ENCODE assay signal across 16 cellular contexts in genomic region chr2:24815171-24815570, GRCh38. TPM values are rescaled to one million over a fixed set of nuclear protein-coding genes. Genes with fewer than 3 reads are reported as not detected.
DNase-seq lines count a peak whose midpoint lies in the region; ATAC-seq and TF ChIP-seq lines count a peak whose summit lies in the region.
"Had no signal": no experiment of that assay in that cellular context is flagged by ENCODE, and none has a peak within 500 bp of the region (broad histone marks: within the 10 kb centered on the region; RNA-seq: fewer than 3 reads in every experiment).

No MANE protein-coding gene starts in this region.

- H3K9me3 ChIP-seq in IMR-90 (ENCODE audit: control insufficient read depth, insufficient read depth, low read length) (no peaks in the 10 kb centered on the region), spleen (no peaks in the 10 kb centered on the region)

- peaks cover 10% of the 10 kb centered on the region for H3K4me1 Mint-ChIP-seq in activated CD8-positive, alpha-beta memory T cell treated with anti-CD3 and anti-CD28 coated beads, Interleukin-2, amount 10 ng/mL, durations not matched to agents 7 days and 5 days
- peaks cover 20 to 24% of the 10 kb centered on the region in 2 donors for H3K4me1 Mint-ChIP-seq in natural killer cell

- no peak overlapping the region for H3K14ac ChIP-seq in IMR-90 (replicated peaks; ENCODE audit: low read depth, low read length)

- no peak overlapping the region for H3K4me3 Mint-ChIP-seq in activated CD8-positive, alpha-beta memory T cell treated with anti-CD3 and anti-CD28 coated beads, Interleukin-2, amount 10 ng/mL, durations not matched to agents 7 days and 5 days
- H3K4me3 Mint-ChIP-seq in natural killer cell, result no peak overlapping the region
- H3K4me3 Mint-ChIP-seq: CD4-positive, alpha-beta T cell had no signal

- TF ChIP-seq CTCF in IMR-90 (conservative IDR thresholded peaks at IDR 0.05; ENCODE audit: low read depth, low read length) (no peak), natural killer cell (IDR thresholded peaks at IDR 0.05) (no peak), spleen (IDR thresholded peaks at IDR 0.05 in 8 of 11, conservative IDR thresholded peaks at IDR 0.05 in 3 of 11) (no peak)

- dilution Hi-C loops in IMR-90 (cut with HindIII; ENCODE audit: low sequenced_read_pairs, unreplicated experiment), result no loop called here

- H2AK9ac ChIP-seq in IMR-90 (replicated peaks; ENCODE audit: low read depth, low read length, poor library complexity), result no peak overlapping the region

- TF ChIP-seq POLR2A in IMR-90 (IDR thresholded peaks at IDR 0.05; ENCODE audit: low read depth, low read length), result no peak
- no peak for TF ChIP-seq POLR2A in spleen (IDR thresholded peaks at IDR 0.05)

- H2AFZ ChIP-seq in ACC112 (ENCODE audit: low read length, unreplicated experiment) (no peak overlapping the region), IMR-90 (replicated peaks; ENCODE audit: low read length, poor library complexity) (no peak overlapping the region)
- H2AFZ ChIP-seq: GM23248 had no signal

- H2BK20ac ChIP-seq in IMR-90 (ENCODE audit: low read depth, low read length), result 0 out of 2 replicates have a peak overlapping the region, but pooled peaks have one; percentile 33

- peaks cover 10% of the 10 kb centered on the region; the same call in 1 of the 2 replicates for H4K20me1 ChIP-seq in IMR-90 (ENCODE audit: insufficient read depth, low read length)

- POLR2A ChIA-PET in IMR-90 (lab: Charles Lee; ENCODE audit: unreplicated experiment), result no interaction called here

- peak overlapping the region; percentile 13; the same call in 1 of the 2 replicates for H2AK5ac ChIP-seq in IMR-90 (ENCODE audit: low read depth, low read length)

- in situ Hi-C loops in IMR-90 (cut with MboI; ENCODE audit: low sequenced_read_pairs), result no loop called here

- peak overlapping the region; percentile 58; the same call in 1 of the 2 replicates for H2BK120ac ChIP-seq in IMR-90 (ENCODE audit: low read depth, low read length)

- peak overlapping the region; percentile 31; the same call in 1 of the 2 replicates for H3K23ac ChIP-seq in IMR-90 (ENCODE audit: low read depth, low read length)

- peak overlapping the region; percentile 69 for H2BK5ac ChIP-seq in IMR-90 (ENCODE audit: low read depth, low read length, poor library complexity, severe bottlenecking)

- H4K5ac ChIP-seq in IMR-90 (ENCODE audit: low read depth, low read length), result no peak overlapping the region

- ATAC-seq in activated CD8-positive, alpha-beta memory T cell treated with anti-CD3 and anti-CD28 coated beads, Interleukin-2, amount 10 ng/mL, durations not matched to agents 7 days and 5 days, result no peak
- no peak for ATAC-seq in IMR-90 (ENCODE audit: low read depth)
- no peak for ATAC-seq in natural killer cell
- no peak for ATAC-seq in stimulated activated naive CD8-positive, alpha-beta T cell treated with anti-CD3 and anti-CD28 coated beads, Interleukin-15, Interleukin-2, amounts not matched to agents 100 U/mL and 50 U/mL, for 24 hours
- ATAC-seq: GM12878, HCT116 had no signal

- no peaks in the 10 kb centered on the region for H3K27me3 Mint-ChIP-seq in activated CD8-positive, alpha-beta memory T cell treated with anti-CD3 and anti-CD28 coated beads, Interleukin-2, amount 10 ng/mL, durations not matched to agents 7 days and 5 days
- H3K27me3 Mint-ChIP-seq in natural killer cell (ENCODE audit: low read depth in 2 of 2), result no peaks in the 10 kb centered on the region
- H3K27me3 Mint-ChIP-seq: CD4-positive, alpha-beta T cell had no signal

- peak overlapping the region; percentile 15; the same call in 1 of the 2 replicates for H3K4ac ChIP-seq in IMR-90 (ENCODE audit: low read depth, low read length)

- TF ChIP-seq RAD21 in IMR-90 (IDR thresholded peaks at IDR 0.05; ENCODE audit: low read length), result no peak

- H3K27ac ChIP-seq in ACC112 (ENCODE audit: low read depth, low read length) (0 out of 2 replicates have a peak overlapping the region, but pooled peaks have one; percentile 7), IMR-90 (ENCODE audit: insufficient read depth, low read length) (peak overlapping the region; percentile 17; the same call in 1 of the 2 replicates), spleen (no peak overlapping the region)
- H3K27ac ChIP-seq: BLaER1 treated with 17β-estradiol and CSF1 and Interleukin-3, amounts not matched to agents 10 nM and 100 nM; GM23248 had no signal

- H3K56ac ChIP-seq in IMR-90 (ENCODE audit: extremely low read depth, insufficient read depth, low read length), result no peak overlapping the region

- peak; percentile 30 for DNase-seq in activated CD8-positive, alpha-beta memory T cell treated with anti-CD3 and anti-CD28 coated beads, Interleukin-2, amount 10 ng/mL, durations not matched to agents 7 days and 5 days
- no peak for DNase-seq in activated CD8-positive, alpha-beta memory T cell treated with anti-CD3 and anti-CD28 coated beads, Interleukin-2, amount 50 U/mL, for 4 hours
- DNase-seq in IMR-90 (no peak), natural killer cell (no peak), spleen (no peak), RPMI8226 (no peak)
- no peak for DNase-seq in stimulated activated naive CD8-positive, alpha-beta T cell treated with anti-CD3 and anti-CD28 coated beads, Interleukin-15, Interleukin-2, amounts not matched to agents 100 U/mL and 50 U/mL, for 24 hours
- DNase-seq: 8988T; ACHN; CD4-positive, alpha-beta T cell; DMS79; GM23248 had no signal

- peaks cover 14% of the 10 kb centered on the region for H3K9me1 ChIP-seq in IMR-90 (ENCODE audit: insufficient read depth, low read length)

- H3K4me1 ChIP-seq in ACC112 (ENCODE audit: control insufficient read depth, insufficient read depth, low read length, unreplicated experiment) (peaks cover 28% of the 10 kb centered on the region), IMR-90 (ENCODE audit: control insufficient read depth, insufficient read depth, low read length) (peaks cover 17% of the 10 kb centered on the region), spleen (peaks cover 0 to 8% (median 0%) of the 10 kb centered on the region in 6 donors)

- no peak overlapping the region for H3K4me2 ChIP-seq in IMR-90 (ENCODE audit: low read depth, low read length)
- H3K4me2 ChIP-seq: BLaER1 treated with 17β-estradiol and CSF1 and Interleukin-3, amounts not matched to agents 10 nM and 100 nM had no signal

- intact Hi-C loops in IMR-90 (cut with micrococcal nuclease) (no loop called here), natural killer cell (cut with micrococcal nuclease) (no loop called here), spleen (cut with DNase I; ENCODE audit: low total_unique reads) (no loop called here)

- WGBS in IMR-90 (ENCODE audit: extremely low coverage in 2 of 2, insufficient read length in 1 of 2), 2 experiments, result no CpG with 5 or more reads among the region's 4 CpGs
- WGBS in spleen, 5 donors, result 90 to 98% (median 96%) methylated on average over 4 of the region's 4 CpGs

- H3K9ac ChIP-seq in IMR-90 (ENCODE audit: low read depth, low read length), result no peak overlapping the region
- H3K9ac ChIP-seq: BLaER1 treated with 17β-estradiol and CSF1 and Interleukin-3, amounts not matched to agents 10 nM and 100 nM; GM23248 had no signal

- no peak overlapping the region for H3K4me3 ChIP-seq in ACC112 (ENCODE audit: low read depth, low read length)
- H3K4me3 ChIP-seq in IMR-90 (ENCODE audit: insufficient read depth, low read depth, low read length), result no peak overlapping the region
- no peak overlapping the region for H3K4me3 ChIP-seq in spleen
- H3K4me3 ChIP-seq: BLaER1 treated with 17β-estradiol and CSF1 and Interleukin-3, amounts not matched to agents 10 nM and 100 nM; GM12878; GM23248 had no signal

- no peak overlapping the region for H3K27ac Mint-ChIP-seq in activated CD8-positive, alpha-beta memory T cell treated with anti-CD3 and anti-CD28 coated beads, Interleukin-2, amount 10 ng/mL, durations not matched to agents 7 days and 5 days
- H3K27ac Mint-ChIP-seq in natural killer cell, result peak overlapping the region; percentile 8 to 51
- H3K27ac Mint-ChIP-seq: CD4-positive, alpha-beta T cell had no signal

- peaks cover 53% of the 10 kb centered on the region for H3K79me2 ChIP-seq in ACC112 (ENCODE audit: control insufficient read depth, insufficient read depth, low read length, unreplicated experiment)

- H3K36me3 Mint-ChIP-seq in activated CD8-positive, alpha-beta memory T cell treated with anti-CD3 and anti-CD28 coated beads, Interleukin-2, amount 10 ng/mL, durations not matched to agents 7 days and 5 days, result peaks cover 61% of the 10 kb centered on the region
- peaks cover 7% of the 10 kb centered on the region for H3K36me3 Mint-ChIP-seq in natural killer cell

- H3K9me3 Mint-ChIP-seq in activated CD8-positive, alpha-beta memory T cell treated with anti-CD3 and anti-CD28 coated beads, Interleukin-2, amount 10 ng/mL, durations not matched to agents 7 days and 5 days (ENCODE audit: low read depth), result no peaks in the 10 kb centered on the region
- no peaks in the 10 kb centered on the region for H3K9me3 Mint-ChIP-seq in natural killer cell
- H3K9me3 Mint-ChIP-seq: CD4-positive, alpha-beta T cell had no signal

- peaks cover 40 to 54% of the 10 kb centered on the region in 2 experiments for H3K79me1 ChIP-seq in IMR-90 (ENCODE audit: low read depth in 1 of 2, low read length in 2 of 2)

- H2BK15ac ChIP-seq in IMR-90 (ENCODE audit: low read depth, low read length), result peak overlapping the region; percentile 7; the same call in 1 of the 3 replicates

- no peaks in the 10 kb centered on the region for H3K27me3 ChIP-seq in ACC112 (ENCODE audit: insufficient read depth, low read length)
- H3K27me3 ChIP-seq in IMR-90 (ENCODE audit: control insufficient read depth, insufficient read depth, low read length), result no peaks in the 10 kb centered on the region
- H3K27me3 ChIP-seq in spleen (replicated peaks in 1 of 7), result no peaks in the 10 kb centered on the region
- H3K27me3 ChIP-seq: BLaER1 treated with 17β-estradiol and CSF1 and Interleukin-3, amounts not matched to agents 10 nM and 100 nM had no signal

- H4K8ac ChIP-seq in IMR-90 (ENCODE audit: low read depth in 2 of 2, low read length in 2 of 2), result peak overlapping the region in 1 of 2 experiments; percentile 11; a peak in 1 of 4 replicates

- no peak overlapping the region for H4K91ac ChIP-seq in IMR-90 (ENCODE audit: insufficient read depth, low read depth, low read length)

- H3K18ac ChIP-seq in IMR-90 (ENCODE audit: low read depth, low read length), result no peak overlapping the region

- CTCF ChIA-PET in activated CD8-positive, alpha-beta memory T cell treated with anti-CD3 and anti-CD28 coated beads, Interleukin-2, amount 10 ng/mL, durations not matched to agents 7 days and 5 days (lab: Charles Lee), result interaction anchor here (0.7 to 1.1 kb wide), 2 partner anchors 9 to 12 kb away, joined by 3 to 4 read pairs; no protein-coding TSS in a partner anchor
- CTCF ChIA-PET in IMR-90 (lab: Yijun Ruan, JAX), result no interaction called here

- no TSS peak for BruUV-seq in IMR-90 (replicated peaks; lab: Mats Ljungman, UMichigan)

- H3K36me3 ChIP-seq in ACC112 (ENCODE audit: insufficient read depth, low read length) (peaks cover 29% of the 10 kb centered on the region), IMR-90 (ENCODE audit: control insufficient read depth, insufficient read depth, low read length) (peaks cover 18% of the 10 kb centered on the region), spleen (peaks cover 0 to 71% (median 24%) of the 10 kb centered on the region in 6 donors)

RNA-seq across cellular contexts. Expression of gene CENPO, which starts 21.9 kb away (rescaled TPM):
- 10 to 100 TPM; 55.4 to 57.4 TPM for total RNA-seq in activated CD8-positive, alpha-beta memory T cell treated with anti-CD3 and anti-CD28 coated beads, Interleukin-2, amount 10 ng/mL, durations not matched to agents 7 days and 5 days
- total RNA-seq in IMR-90 (2012; rRNA removed) (24.2 and 27.2 TPM in 2 replicates), natural killer cell (10 to 100 TPM in 2 of 3 donors, 1 to 10 TPM in 1; 8.1 to 15.1 (median 11.2) TPM), spleen (10 to 100 TPM in 1 of 7 donors, 1 to 10 TPM in 6; 6.8 to 10.4 (median 8.7) TPM)
- polyA plus RNA-seq in IMR-90 (2012; rRNA removed) (20.1 and 21.7 TPM in 2 replicates), spleen (1 to 10 TPM; 1.7 to 3.4 (median 2.6) TPM)
- polyA plus RNA-seq in IMR-90 (2012; cell fraction: cytosol; rRNA removed), result 8.6 and 12.2 TPM in 2 replicates
- 21.5 and 31.5 TPM in 2 replicates for polyA plus RNA-seq in IMR-90 (2012; cell fraction: nucleus; rRNA removed; ENCODE audit: low replicate concordance)

RNA-seq across cellular contexts. Expression of gene PTRHD1, which starts 22.0 kb away (rescaled TPM):
- 10 to 100 TPM; 17.9 to 29.3 TPM for total RNA-seq in activated CD8-positive, alpha-beta memory T cell treated with anti-CD3 and anti-CD28 coated beads, Interleukin-2, amount 10 ng/mL, durations not matched to agents 7 days and 5 days
- total RNA-seq in IMR-90 (2012; rRNA removed) (11.7 and 17.2 TPM in 2 replicates), natural killer cell (10 to 100 TPM; 12.7 to 22.9 (median 15.9) TPM), spleen (10 to 100 TPM; 11.0 to 26.9 (median 20.5) TPM)
- polyA plus RNA-seq in IMR-90 (2012; rRNA removed) (30.9 and 40.2 TPM in 2 replicates), spleen (10 to 100 TPM; 36.4 to 42.0 (median 36.5) TPM)
- polyA plus RNA-seq in IMR-90 (2012; cell fraction: cytosol; rRNA removed), result 36.0 and 59.4 TPM in 2 replicates
- polyA plus RNA-seq in IMR-90 (2012; cell fraction: nucleus; rRNA removed; ENCODE audit: low replicate concordance), result 10.1 and 10.7 TPM in 2 replicates

Comparison
In these comparisons a context has a peak if more than half of its experiments do, and no peak if none do; other contexts are left out.
1. H3K27ac ChIP-seq: peak in ACC112 (single experiment) and IMR-90 (single experiment); none in spleen (0 of 8).